In genomic region chr6:73028893-73029450, GRCh38 we compare ENCODE assay signal across 17 cellular contexts.
"Had no signal": no experiment of that assay in that cellular context is flagged by ENCODE, and none has a peak within 500 bp of the region (broad histone marks: within the 10 kb centered on the region; RNA-seq: fewer than 3 reads in every experiment).

No MANE protein-coding gene starts in this region.

- DNase-seq: activated CD4-positive, CD25-positive, alpha-beta regulatory T cell treated with anti-CD3 and anti-CD28 coated beads, Interleukin-2, amount 50 U/mL, for 72 hours; activated naive CD4-positive, alpha-beta T cell; activated naive CD8-positive, alpha-beta T cell treated with anti-CD3 and anti-CD28 coated beads, Interleukin-2, amount 50 U/mL, for 24 hours; cerebellar nuclear complex; effector memory CD4-positive, alpha-beta T cell; foreskin melanocyte; immature natural killer cell; occipital lobe; small intestine; stimulated activated CD4-positive, alpha-beta T cell treated with anti-CD3 and anti-CD28 coated beads, Interleukin-4, amount 100 ng/mL, for 24 hours; stimulated activated naive CD4-positive, alpha-beta T cell had no signal

- H3K9me3 Mint-ChIP-seq: activated naive CD8-positive, alpha-beta T cell treated with anti-CD3 and anti-CD28 coated beads, Interleukin-2, amount 50 U/mL, for 24 hours; nephron had no signal

- H3K9me3 ChIP-seq: ascending aorta, breast epithelium, right atrium auricular region, tibial nerve, vagina had no signal

- H3K4me3 Mint-ChIP-seq: activated naive CD8-positive, alpha-beta T cell treated with anti-CD3 and anti-CD28 coated beads, Interleukin-2, amount 50 U/mL, for 24 hours; immature natural killer cell; nephron had no signal

- H3K4me3 ChIP-seq: ascending aorta, breast epithelium, right atrium auricular region, tibial nerve, vagina had no signal

- H3K4me1 ChIP-seq: ascending aorta, breast epithelium, right atrium auricular region, tibial nerve, vagina had no signal

- H3K27me3 Mint-ChIP-seq: activated naive CD8-positive, alpha-beta T cell treated with anti-CD3 and anti-CD28 coated beads, Interleukin-2, amount 50 U/mL, for 24 hours had no signal

- H3K27me3 ChIP-seq: ascending aorta, breast epithelium, right atrium auricular region, tibial nerve, vagina had no signal

- H3K36me3 ChIP-seq: ascending aorta, breast epithelium, right atrium auricular region, tibial nerve, vagina had no signal

- H3K27ac Mint-ChIP-seq: activated naive CD8-positive, alpha-beta T cell treated with anti-CD3 and anti-CD28 coated beads, Interleukin-2, amount 50 U/mL, for 24 hours; immature natural killer cell had no signal

- H3K27ac ChIP-seq: ascending aorta, breast epithelium, right atrium auricular region, tibial nerve, vagina had no signal
